14 cellular contexts compared by ENCODE assay signal in genomic region chr14:68964300-68965093, GRCh38. TPM values are rescaled to one million over a fixed set of nuclear protein-coding genes. Genes with fewer than 3 reads are reported as not detected.
A peak's percentile ranks its signal among the peaks of the same experiment; 100 is the strongest.
DNase-seq lines count a peak whose midpoint lies in the region; ATAC-seq and TF ChIP-seq lines count a peak whose summit lies in the region.
"Had no signal": no experiment of that assay in that cellular context is flagged by ENCODE, and none has a peak within 500 bp of the region (broad histone marks: within the 10 kb centered on the region; RNA-seq: fewer than 3 reads in every experiment).

No MANE protein-coding gene starts in this region.

- H3K27me3 ChIP-seq in right cardiac atrium (ENCODE audit: control insufficient read depth, insufficient read depth) = no peaks in the 10 kb centered on the region
- no peaks in the 10 kb centered on the region for H3K27me3 ChIP-seq in right atrium auricular region
- no peaks in the 10 kb centered on the region for H3K27me3 ChIP-seq in neural progenitor cell

- H3K9me3 Mint-ChIP-seq in endothelial cell (ENCODE audit: unreplicated experiment) (no peaks in the 10 kb centered on the region), neural progenitor cell (no peaks in the 10 kb centered on the region)
- H3K9me3 Mint-ChIP-seq: natural killer cell had no signal

- peak overlapping the region; percentile 8 for H3K27ac Mint-ChIP-seq in endothelial cell (ENCODE audit: unreplicated experiment)
- peak overlapping the region; percentile 53 for H3K27ac Mint-ChIP-seq in neural progenitor cell
- H3K27ac Mint-ChIP-seq: natural killer cell had no signal

- H3K36me3 ChIP-seq in right atrium auricular region = peaks cover 5% of the 10 kb centered on the region
- H3K36me3 ChIP-seq in neural progenitor cell = no peaks in the 10 kb centered on the region

- ATAC-seq in right cardiac atrium = no peak
- ATAC-seq in HG02759 (IDR thresholded peaks at IDR 0.05; ENCODE audit: unreplicated experiment) = no peak
- ATAC-seq in HG02885 (IDR thresholded peaks at IDR 0.05; ENCODE audit: poor library complexity, unreplicated experiment) = no peak
- ATAC-seq: natural killer cell had no signal

- peaks cover 89% of the 10 kb centered on the region for H4K20me1 ChIP-seq in neural progenitor cell (ENCODE audit: low read depth)

- H3K27me3 Mint-ChIP-seq in endothelial cell (ENCODE audit: unreplicated experiment) (peaks cover 4% of the 10 kb centered on the region), neural progenitor cell (ENCODE audit: insufficient read depth, low read depth) (peaks cover 7% of the 10 kb centered on the region)

- no peak overlapping the region for H3K9ac ChIP-seq in neural progenitor cell

- H3K4me1 ChIP-seq in right cardiac atrium (ENCODE audit: control insufficient read depth, insufficient read depth, low read length) (peaks cover 45% of the 10 kb centered on the region), right atrium auricular region (peaks cover 0 to 93% of the 10 kb centered on the region in 2 donors), neural progenitor cell (peaks cover 18% of the 10 kb centered on the region)

- H3K4me2 ChIP-seq in neural progenitor cell = no peak overlapping the region

- H3F3A ChIP-seq in neural progenitor cell (ENCODE audit: low read depth) = peaks cover 3% of the 10 kb centered on the region

- 54% methylated on average over 12 of the region's 12 CpGs for WGBS in right cardiac atrium

- DNase-seq in right cardiac atrium = no peak
- DNase-seq in right atrium auricular region (ENCODE audit: low spot score) = no peak
- no peak for DNase-seq in endothelial cell (ENCODE audit: low spot score)
- DNase-seq in neural progenitor cell (ENCODE audit: low spot score) = no peak
- DNase-seq in dermis blood vessel endothelial cell = no peak
- no peak for DNase-seq in COLO668 (lab: John Stamatoyannopoulos, UW; ENCODE audit: unreplicated experiment)
- DNase-seq: activated CD4-positive, alpha-beta T cell treated with anti-CD3 and anti-CD28 coated beads for 1 hour; Kasumi-1; natural killer cell; NCI-H1930; NK-92 treated with Interleukin-12 subunit alpha and Interleukin-12 subunit beta, amount 100 ng/mL, for 24 hours; stimulated activated CD4-positive, alpha-beta T cell treated with anti-CD3 and anti-CD28 coated beads, Interleukin-15, amount 100 ng/mL, for 24 hours had no signal

- TF ChIP-seq CTCF in right atrium auricular region (IDR thresholded peaks at IDR 0.05) (no peak), endothelial cell (IDR thresholded peaks at IDR 0.05; ENCODE audit: unreplicated experiment) (no peak), neural progenitor cell (IDR thresholded peaks at IDR 0.05) (no peak)

- H3K4me1 Mint-ChIP-seq in endothelial cell (ENCODE audit: unreplicated experiment) (peaks cover 25% of the 10 kb centered on the region), neural progenitor cell (peaks cover 50% of the 10 kb centered on the region)

- no peak overlapping the region for H2AFZ ChIP-seq in neural progenitor cell (replicated peaks)

- H3K9me3 ChIP-seq in right cardiac atrium (ENCODE audit: control insufficient read depth, low read length) = no peaks in the 10 kb centered on the region
- H3K9me3 ChIP-seq in right atrium auricular region = no peaks in the 10 kb centered on the region
- H3K9me3 ChIP-seq in neural progenitor cell (ENCODE audit: low read depth) = no peaks in the 10 kb centered on the region

- H3K27ac ChIP-seq in right cardiac atrium (ENCODE audit: low read length) (peak overlapping the region; percentile 0), right atrium auricular region (peak overlapping the region in 1 of 2 donors; percentile 78), neural progenitor cell (no peak overlapping the region)

- intact Hi-C loops in right cardiac atrium (cut with DNase I) = no loop called here

- H3K4me3 Mint-ChIP-seq in endothelial cell (ENCODE audit: unreplicated experiment) = no peak overlapping the region
- H3K4me3 Mint-ChIP-seq in neural progenitor cell = no peak overlapping the region
- H3K4me3 Mint-ChIP-seq: natural killer cell had no signal

- H3K36me3 Mint-ChIP-seq in endothelial cell (ENCODE audit: low read depth, unreplicated experiment) = peaks cover 4% of the 10 kb centered on the region
- H3K36me3 Mint-ChIP-seq in neural progenitor cell = peaks cover 5% of the 10 kb centered on the region
- H3K36me3 Mint-ChIP-seq: natural killer cell had no signal

- H3K4me3 ChIP-seq in right cardiac atrium (ENCODE audit: low read length) (no peak overlapping the region), right atrium auricular region (no peak overlapping the region), neural progenitor cell (no peak overlapping the region)

- H3K79me2 ChIP-seq in neural progenitor cell (ENCODE audit: low read depth) = peaks cover 99% of the 10 kb centered on the region

RNA-seq across cellular contexts. Expression of gene ACTN1, which starts 14.6 kb away (rescaled TPM):
- total RNA-seq in right cardiac atrium (100 to 1,000 TPM; 133 to 305 (median 171) TPM), right atrium auricular region (100 to 1,000 TPM; 170 to 316 TPM), endothelial cell (ENCODE audit: unreplicated experiment) (130 TPM), neural progenitor cell (ENCODE audit: low replicate concordance) (70.7 and 97.7 TPM in 2 replicates), dermis blood vessel endothelial cell (233 and 441 TPM in 2 replicates)
- polyA plus RNA-seq in right cardiac atrium = 80.5 TPM
